ENCODE assay signal across 8 cellular contexts in genomic region chr17:73192894-73193701, GRCh38. TPM values are rescaled to one million over a fixed set of nuclear protein-coding genes. Genes with fewer than 3 reads are reported as not detected.
DNase-seq lines count a peak whose midpoint lies in the region; ATAC-seq and TF ChIP-seq lines count a peak whose summit lies in the region.

A gene with protein sequence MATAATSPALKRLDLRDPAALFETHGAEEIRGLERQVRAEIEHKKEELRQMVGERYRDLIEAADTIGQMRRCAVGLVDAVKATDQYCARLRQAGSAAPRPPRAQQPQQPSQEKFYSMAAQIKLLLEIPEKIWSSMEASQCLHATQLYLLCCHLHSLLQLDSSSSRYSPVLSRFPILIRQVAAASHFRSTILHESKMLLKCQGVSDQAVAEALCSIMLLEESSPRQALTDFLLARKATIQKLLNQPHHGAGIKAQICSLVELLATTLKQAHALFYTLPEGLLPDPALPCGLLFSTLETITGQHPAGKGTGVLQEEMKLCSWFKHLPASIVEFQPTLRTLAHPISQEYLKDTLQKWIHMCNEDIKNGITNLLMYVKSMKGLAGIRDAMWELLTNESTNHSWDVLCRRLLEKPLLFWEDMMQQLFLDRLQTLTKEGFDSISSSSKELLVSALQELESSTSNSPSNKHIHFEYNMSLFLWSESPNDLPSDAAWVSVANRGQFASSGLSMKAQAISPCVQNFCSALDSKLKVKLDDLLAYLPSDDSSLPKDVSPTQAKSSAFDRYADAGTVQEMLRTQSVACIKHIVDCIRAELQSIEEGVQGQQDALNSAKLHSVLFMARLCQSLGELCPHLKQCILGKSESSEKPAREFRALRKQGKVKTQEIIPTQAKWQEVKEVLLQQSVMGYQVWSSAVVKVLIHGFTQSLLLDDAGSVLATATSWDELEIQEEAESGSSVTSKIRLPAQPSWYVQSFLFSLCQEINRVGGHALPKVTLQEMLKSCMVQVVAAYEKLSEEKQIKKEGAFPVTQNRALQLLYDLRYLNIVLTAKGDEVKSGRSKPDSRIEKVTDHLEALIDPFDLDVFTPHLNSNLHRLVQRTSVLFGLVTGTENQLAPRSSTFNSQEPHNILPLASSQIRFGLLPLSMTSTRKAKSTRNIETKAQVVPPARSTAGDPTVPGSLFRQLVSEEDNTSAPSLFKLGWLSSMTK (plus strand): TSS chr17:73193055. CDS start chr17:73193070, 15 bp downstream.

- CTCF ChIA-PET in AG04450 (lab: Charles Lee): interaction anchor here (0.7 to 8.2 kb wide), 15 partner anchors 8 to 636 kb away, joined by 3 to 243 read pairs (median 5); a partner anchor contains a TSS

- no peaks in the 10 kb centered on the region; the same call in 1 of the 2 replicates for H3K9me3 ChIP-seq in AG04450 (ENCODE audit: control insufficient read depth, insufficient read depth, low read length)

- POLR2A ChIA-PET in AG04450 (lab: Yijun Ruan, JAX): interaction anchor here (1.6 kb wide), 1 partner anchor 39 kb away, joined by 9 read pairs; a partner anchor contains a TSS

- H3K4me3 ChIP-seq in AG04450 (ENCODE audit: low read depth, low read length): peak within 1 kb of the TSS; percentile 93

- ATAC-seq in GM18907 (IDR thresholded peaks at IDR 0.05; ENCODE audit: unreplicated experiment) (peak; percentile 61), HG03159 (IDR thresholded peaks at IDR 0.05; ENCODE audit: unreplicated experiment) (peak; percentile 64)

- H3K27me3 ChIP-seq in AG04450 (ENCODE audit: control insufficient read depth, insufficient read depth, low read length): no peaks in the 10 kb centered on the region

- peak within 1 kb of the TSS; percentile 84 for H3K27ac ChIP-seq in AG04450 (ENCODE audit: low read depth, low read length)

- no peak for TF ChIP-seq CTCF in AG04450 (IDR thresholded peaks at IDR 0.05; ENCODE audit: low read depth, low read length)

- peak; percentile 59 for DNase-seq in AG04450 (ENCODE audit: low read depth, low spot score)
- DNase-seq in NCI-H446 treated with DMSO at 0.1 percent for 48 hours (lab: John Stamatoyannopoulos, UW): peak; percentile 76
- peak; percentile 85 for DNase-seq in activated CD4-positive, alpha-beta T cell treated with anti-CD3 and anti-CD28 coated beads for 1 hour
- DNase-seq in cerebellar cortex (ENCODE audit: low spot score): peak; percentile 88
- peak; percentile 65 for DNase-seq in kidney glomerular epithelial cell (lab: John Stamatoyannopoulos, UW)
- peak; percentile 91 for DNase-seq in stimulated activated CD4-positive, alpha-beta T cell treated with anti-CD3 and anti-CD28 coated beads, Interleukin-15, amount 100 ng/mL, for 24 hours

RNA-seq across cellular contexts. Expression of the gene that starts here (rescaled TPM):
- 30.2 and 36.9 TPM in 2 replicates for polyA plus RNA-seq in AG04450 (2011; rRNA removed)
- polyA minus RNA-seq in AG04450 (2011; rRNA and poly(A)+ RNA removed): 42.8 and 59.6 TPM in 2 replicates

Comparison
In these comparisons a context has a peak if more than half of its experiments do, and no peak if none do; other contexts are left out.
1. Peak in every context shown above with its lines: DNase-seq, ATAC-seq, H3K4me3 ChIP-seq and H3K27ac ChIP-seq.